In genomic region chr5:109038209-109038840, GRCh38 we compare ENCODE assay signal across 21 cellular contexts.
DNase-seq lines count a peak whose midpoint lies in the region; FAIRE-seq and TF ChIP-seq lines count a peak whose summit lies in the region.
"Had no signal": no experiment of that assay in that cellular context is flagged by ENCODE, and none has a peak within 500 bp of the region (broad histone marks: within the 10 kb centered on the region; RNA-seq: fewer than 3 reads in every experiment).

No MANE protein-coding gene starts in this region.

- TF ChIP-seq CTCF in epithelial cell of esophagus (IDR thresholded peaks at IDR 0.05; ENCODE audit: insufficient read depth, low read depth, low read length, missing control alignments), result no peak

- no peak for TF ChIP-seq POLR2A in H54 (IDR thresholded peaks at IDR 0.05; ENCODE audit: low read depth, low read length)

- peaks cover 0 to 3% of the 10 kb centered on the region in 2 donors for H3K4me1 ChIP-seq in neuronal stem cell (ENCODE audit: control insufficient read depth in 2 of 2, insufficient read depth in 1 of 2, low read depth in 1 of 2, low read length in 2 of 2)

- no peaks in the 10 kb centered on the region for H3K9me3 ChIP-seq in neuronal stem cell (replicated peaks in 1 of 2; ENCODE audit: control insufficient read depth in 2 of 2, insufficient read depth in 1 of 2, low read depth in 1 of 2, low read length in 2 of 2)
- H3K9me3 ChIP-seq: thyroid gland had no signal

- H2AFZ ChIP-seq in neuronal stem cell (ENCODE audit: low read length), result no peak overlapping the region

- no peak overlapping the region for H3K27ac ChIP-seq in neuronal stem cell (replicated peaks; ENCODE audit: low read length)
- H3K27ac ChIP-seq: cardiac muscle cell, thyroid gland had no signal

- no peak overlapping the region for H2BK120ac ChIP-seq in neuronal stem cell (ENCODE audit: low read depth, low read length)

- DNase-seq in H54 (ENCODE audit: insufficient read length, low spot score), result no peak
- DNase-seq in RPMI7951 (ENCODE audit: low read depth), result peak; percentile 3
- peak; percentile 49 for DNase-seq in epithelial cell of esophagus (ENCODE audit: low read depth)
- DNase-seq in pulmonary artery endothelial cell (ENCODE audit: low read depth, low spot score), result peak; percentile 5
- no peak for DNase-seq in effector CD4-positive, alpha-beta T cell
- no peak for DNase-seq in neuronal stem cell (ENCODE audit: low spot score)
- DNase-seq in NCI-H2029 treated with DMSO at 0.1 percent for 48 hours (lab: John Stamatoyannopoulos, UW), result no peak
- DNase-seq: activated CD4-positive, alpha-beta T cell treated with anti-CD3 and anti-CD28 coated beads, Interleukin-2, amount 50 U/mL, for 48 hours; activated CD4-positive, CD25-positive, alpha-beta regulatory T cell; activated effector memory CD4-positive, alpha-beta T cell treated with anti-CD3 and anti-CD28 coated beads, Interleukin-2, amount 50 U/mL, for 16 hours; CD8-positive, alpha-beta memory T cell; Kasumi-1; NCI-H1092 treated with DMSO at 0.1 percent for 48 hours; NCI-H2081 treated with DMSO at 0.1 percent for 48 hours; NCI-H510A; NK-92 treated with Interleukin-12 subunit alpha and Interleukin-12 subunit beta, amount 100 ng/mL, for 24 hours; stimulated activated CD4-positive, alpha-beta T cell treated with anti-CD3 and anti-CD28 coated beads, Interleukin-4, amount 100 ng/mL, for 1 hour; stimulated activated naive CD4-positive, alpha-beta T cell treated with Interleukin-2 at 50 U/mL for 16 hours; T-helper 9 cell; thyroid gland had no signal

- H3K23ac ChIP-seq in neuronal stem cell (ENCODE audit: low read depth, low read length, poor library complexity), result no peak overlapping the region

- no peak overlapping the region for H4K91ac ChIP-seq in neuronal stem cell (ENCODE audit: low read depth, low read length, poor library complexity)

- H3K9ac ChIP-seq in neuronal stem cell (ENCODE audit: low read depth, low read length, poor library complexity), result no peak overlapping the region

- no peak overlapping the region for H4K8ac ChIP-seq in neuronal stem cell (ENCODE audit: low read depth, low read length)

- H3K36me3 ChIP-seq in neuronal stem cell (replicated peaks in 1 of 2; ENCODE audit: control insufficient read depth in 2 of 2, insufficient read depth in 2 of 2, low read length in 2 of 2), result no peaks in the 10 kb centered on the region
- H3K36me3 ChIP-seq: cardiac muscle cell, thyroid gland had no signal

- H3K14ac ChIP-seq in neuronal stem cell (ENCODE audit: low read length), result no peak overlapping the region

- no CpG with 5 or more reads among the region's 2 CpGs for WGBS in neuronal stem cell (ENCODE audit: extremely low coverage in 2 of 2, insufficient read length in 2 of 2, insufficient replicate concordance in 1 of 2), 2 donors

- H3K4me3 ChIP-seq in epithelial cell of esophagus (ENCODE audit: low read length) (no peak overlapping the region), neuronal stem cell (ENCODE audit: low read length in 2 of 2) (no peak overlapping the region)
- H3K4me3 ChIP-seq: cardiac muscle cell, thyroid gland had no signal

- H2BK12ac ChIP-seq in neuronal stem cell (ENCODE audit: low read length), result no peak overlapping the region

- no peaks in the 10 kb centered on the region for H3K79me1 ChIP-seq in neuronal stem cell (ENCODE audit: low read depth, low read length)

- H3K4me2 ChIP-seq in neuronal stem cell (ENCODE audit: insufficient read depth, low read length, poor library complexity, severe bottlenecking), result no peak overlapping the region

- H2BK15ac ChIP-seq in neuronal stem cell (ENCODE audit: low read length), result no peak overlapping the region

- peak; percentile 27 for FAIRE-seq in H54 (lab: Jason Lieb, UNC)

- no peak overlapping the region for H2BK5ac ChIP-seq in neuronal stem cell (ENCODE audit: low read length)

- no peaks in the 10 kb centered on the region for H3K27me3 ChIP-seq in neuronal stem cell (ENCODE audit: control insufficient read depth in 3 of 3, insufficient read depth in 3 of 3, low read depth in 1 of 3, low read length in 3 of 3)
- H3K27me3 ChIP-seq: cardiac muscle cell, thyroid gland had no signal

- no peak overlapping the region for H3K18ac ChIP-seq in neuronal stem cell (ENCODE audit: low read length)

- no peak overlapping the region for H2AK5ac ChIP-seq in neuronal stem cell (ENCODE audit: low read depth, low read length)

- H3K4ac ChIP-seq in neuronal stem cell (ENCODE audit: low read length), result no peak overlapping the region

Comparison
In these comparisons a context has a peak if more than half of its experiments do, and no peak if none do; other contexts are left out.
1. DNase-seq: peak in RPMI7951 (single experiment), epithelial cell of esophagus (single experiment) and pulmonary artery endothelial cell (single experiment); none in H54 (single experiment), effector CD4-positive, alpha-beta T cell (single experiment), neuronal stem cell (single experiment) and NCI-H2029 treated with DMSO at 0.1 percent for 48 hours (single experiment).